ENCODE assay signal across 11 cellular contexts in the genomic region with DNA sequence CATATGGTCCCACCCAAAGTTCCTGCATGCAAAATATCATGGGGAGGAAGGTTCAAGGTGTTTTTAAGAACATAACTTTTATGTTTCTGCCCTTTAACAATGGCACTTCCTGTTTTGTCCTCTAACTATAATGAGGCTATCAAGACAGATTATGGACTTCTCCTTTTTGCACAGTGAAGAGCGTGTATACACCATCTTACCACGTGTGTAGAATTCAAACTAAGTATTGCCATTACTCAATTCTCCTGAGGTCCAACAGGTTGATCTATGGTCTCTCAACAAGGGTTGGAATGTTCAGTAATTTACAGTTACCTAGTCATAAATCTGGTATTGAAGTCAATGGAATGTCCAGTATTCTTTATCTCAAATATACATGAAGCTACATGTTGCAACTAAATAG.
DNase-seq lines count a peak whose midpoint lies in the region; ATAC-seq and TF ChIP-seq lines count a peak whose summit lies in the region.
"Had no signal": no experiment of that assay in that cellular context is flagged by ENCODE, and none has a peak within 500 bp of the region (broad histone marks: within the 10 kb centered on the region; RNA-seq: fewer than 3 reads in every experiment).

No MANE protein-coding gene starts in this region.

- no peaks in the 10 kb centered on the region for H3K9me3 Mint-ChIP-seq in CD14-positive monocyte
- H3K9me3 Mint-ChIP-seq: nephron progenitor cell had no signal

- H3K27me3 Mint-ChIP-seq in CD14-positive monocyte (ENCODE audit: low read depth in 3 of 3), result no peaks in the 10 kb centered on the region

- TF ChIP-seq CTCF in CD14-positive monocyte (IDR thresholded peaks at IDR 0.05), result no peak
- TF ChIP-seq CTCF in ascending aorta (IDR thresholded peaks at IDR 0.05), result no peak
- peak in 1 of 6 experiments; percentile 15 for TF ChIP-seq CTCF in Peyer's patch (IDR thresholded peaks at IDR 0.05)

- peak; percentile 46 for ATAC-seq in GM21360 (IDR thresholded peaks at IDR 0.05; ENCODE audit: unreplicated experiment)
- peak; percentile 60 for ATAC-seq in HG03571 (IDR thresholded peaks at IDR 0.05; ENCODE audit: unreplicated experiment)
- ATAC-seq: activated T-cell treated with anti-CD3 and anti-CD28 coated beads, Interleukin-2, amount 50 U/mL, for 4 hours had no signal

- peak overlapping the region; percentile 81 to 94 (median 90) for H3K27ac Mint-ChIP-seq in CD14-positive monocyte
- H3K27ac Mint-ChIP-seq: nephron progenitor cell had no signal

- H3K4me3 Mint-ChIP-seq in CD14-positive monocyte, result peak overlapping the region in 1 of 2 donors; percentile 35
- H3K4me3 Mint-ChIP-seq: activated T-cell treated with anti-CD3 and anti-CD28 coated beads, Interleukin-2, amount 50 U/mL, for 4 hours; nephron progenitor cell had no signal

- H3K36me3 ChIP-seq in ascending aorta, result no peaks in the 10 kb centered on the region
- H3K36me3 ChIP-seq in Peyer's patch, result no peaks in the 10 kb centered on the region

- TF ChIP-seq POLR2A in Peyer's patch (IDR thresholded peaks at IDR 0.05), result no peak

- intact Hi-C loops in CD14-positive monocyte (cut with micrococcal nuclease) (no loop called here), ascending aorta (cut with DNase I) (no loop called here)

- H3K4me1 Mint-ChIP-seq in CD14-positive monocyte, result peaks cover 25% of the 10 kb centered on the region
- H3K4me1 Mint-ChIP-seq: nephron progenitor cell had no signal

- H3K9me3 ChIP-seq in ascending aorta, result no peaks in the 10 kb centered on the region
- no peaks in the 10 kb centered on the region for H3K9me3 ChIP-seq in Peyer's patch

- no peaks in the 10 kb centered on the region for H3K36me3 Mint-ChIP-seq in CD14-positive monocyte

- H3K4me1 ChIP-seq in ascending aorta, result peaks cover 0 to 15% of the 10 kb centered on the region in 2 donors
- peaks cover 0 to 5% (median 0%) of the 10 kb centered on the region in 4 donors for H3K4me1 ChIP-seq in Peyer's patch

- no peaks in the 10 kb centered on the region for H3K27me3 ChIP-seq in ascending aorta
- no peaks in the 10 kb centered on the region for H3K27me3 ChIP-seq in Peyer's patch

- no peak overlapping the region for H3K4me3 ChIP-seq in ascending aorta
- no peak overlapping the region for H3K4me3 ChIP-seq in Peyer's patch

- DNase-seq in CD14-positive monocyte (ENCODE audit: low spot score) (no peak), ascending aorta (ENCODE audit: low spot score in 2 of 2) (no peak), Peyer's patch (no peak), GOT3 (lab: John Stamatoyannopoulos, UW) (no peak), NCI-H524 treated with DMSO at 0.1 percent for 48 hours (lab: John Stamatoyannopoulos, UW) (no peak), NCI-H226 (no peak)
- DNase-seq: activated T-cell treated with anti-CD3 and anti-CD28 coated beads, Interleukin-2, amount 50 U/mL, for 4 hours; NCI-H526 treated with DMSO at 0.1 percent for 48 hours; nephron progenitor cell had no signal

- peak overlapping the region; percentile 19 to 49 for H3K27ac ChIP-seq in ascending aorta
- peak overlapping the region in 2 of 4 donors; percentile 17 to 18 for H3K27ac ChIP-seq in Peyer's patch
